Comparison of ENCODE assay signal across 1 cellular context in genomic region chr12:50647479-50647878, GRCh38.
TF ChIP-seq lines count a peak whose summit lies in the region.

No MANE protein-coding gene starts in this region.

TF ChIP-seq in HepG2, 621 proteins besides CTCF, POLR2A, EP300 and RAD21:
- peak; percentile 21; the same call in 1 of the 2 replicates for TF ChIP-seq FOSL2 (CRISPR knock-in tag; IDR thresholded peaks at IDR 0.05)
- no peak for TF ChIP-seq ZBTB21 (CRISPR knock-in tag; IDR thresholded peaks at IDR 0.05)
- TF ChIP-seq ZEB1 (IDR thresholded peaks at IDR 0.05; ENCODE audit: insufficient replicate concordance, low read depth): no peak
